ENCODE assay signal across 9 cellular contexts in the genomic region with DNA sequence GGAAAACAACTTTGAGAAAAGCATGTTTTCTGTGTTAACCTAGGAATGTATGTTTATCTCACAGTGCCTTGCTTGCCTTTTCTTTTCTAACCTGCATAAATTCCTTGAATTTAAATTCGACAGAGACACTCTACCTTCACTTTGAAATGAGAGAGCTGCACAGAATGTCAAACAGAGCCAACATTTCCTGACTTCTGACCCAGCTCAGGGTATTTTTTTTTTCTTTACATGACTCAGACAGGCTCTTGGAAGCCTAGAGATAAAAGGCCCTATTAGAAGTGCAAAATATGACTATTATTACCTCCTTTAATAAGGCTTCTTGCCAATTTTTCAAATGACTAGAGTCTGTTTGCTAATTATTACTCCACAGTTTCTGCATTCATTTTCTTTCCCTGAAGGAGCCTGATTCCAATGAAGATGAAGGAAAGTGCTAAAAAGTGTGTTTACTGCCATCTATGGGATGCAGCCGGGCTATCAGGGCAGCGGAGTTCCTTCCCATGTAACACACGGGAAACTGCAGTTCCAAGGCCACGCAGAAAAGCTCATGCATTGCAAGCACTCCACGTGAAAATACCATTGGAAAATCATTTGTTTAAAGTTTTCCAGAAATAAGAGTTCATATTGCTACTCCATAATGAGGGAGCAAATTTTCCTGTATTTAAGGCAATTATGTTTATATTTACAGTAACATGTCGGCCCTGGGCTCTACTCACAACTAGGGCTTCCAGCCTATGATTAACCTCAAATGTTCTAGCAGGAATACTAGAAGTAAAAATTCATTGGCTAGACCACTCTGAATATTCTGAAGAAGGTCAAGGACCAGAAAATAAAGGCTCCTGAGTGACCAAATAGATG.
DNase-seq lines count a peak whose midpoint lies in the region; ATAC-seq, FAIRE-seq and TF ChIP-seq lines count a peak whose summit lies in the region.
"Had no signal": no experiment of that assay in that cellular context is flagged by ENCODE, and none has a peak within 500 bp of the region (broad histone marks: within the 10 kb centered on the region; RNA-seq: fewer than 3 reads in every experiment).

No MANE protein-coding gene starts in this region.

- H3K9me3 ChIP-seq in body of pancreas (no peaks in the 10 kb centered on the region), kidney (ENCODE audit: control insufficient read depth in 1 of 2, low read length in 2 of 2) (no peaks in the 10 kb centered on the region)

- H3K9ac ChIP-seq in kidney (ENCODE audit: low read length in 2 of 2): no peak overlapping the region

- H3K36me3 Mint-ChIP-seq in type B pancreatic cell: no peaks in the 10 kb centered on the region

- in situ Hi-C loops in KBM-7 (cut with MboI; ENCODE audit: low pct_unique_long_range_greater_than_20kb, low sequenced_read_pairs): no loop called here

- H3K27me3 ChIP-seq in body of pancreas: no peaks in the 10 kb centered on the region

- 11% methylated on average over 7 of the region's 7 CpGs for WGBS in body of pancreas, 2 donors

- intact Hi-C loops in body of pancreas (cut with DNase I): no loop called here
- intact Hi-C loops in kidney (cut with DNase I): no loop called here

- peaks cover 10% of the 10 kb centered on the region for H3K4me1 Mint-ChIP-seq in type B pancreatic cell (ENCODE audit: unreplicated experiment)

- H3K4me3 ChIP-seq in body of pancreas: no peak overlapping the region
- H3K4me3 ChIP-seq in kidney (ENCODE audit: low read length in 2 of 2): no peak overlapping the region

- peak; percentile 1 for DNase-seq in COLO668 (lab: John Stamatoyannopoulos, UW; ENCODE audit: unreplicated experiment)
- peak; percentile 32 for DNase-seq in KBM-7
- DNase-seq in body of pancreas: peak; percentile 56 to 71 (median 66)
- DNase-seq in kidney: no peak
- DNase-seq in type B pancreatic cell (ENCODE audit: extremely low spot score, unreplicated experiment): no peak
- no peak for DNase-seq in GM12891 (ENCODE audit: insufficient read length, low spot score)
- DNase-seq in activated effector memory CD4-positive, alpha-beta T cell treated with anti-CD3 and anti-CD28 coated beads, Interleukin-2, amount 50 U/mL, for 16 hours: no peak

- peak; percentile 88 for ATAC-seq in body of pancreas
- ATAC-seq in GM18519 (IDR thresholded peaks at IDR 0.05; ENCODE audit: low FRiP score, unreplicated experiment): no peak

- H3K27ac ChIP-seq in body of pancreas (no peak overlapping the region), kidney (ENCODE audit: low read depth in 2 of 2, low read length in 2 of 2) (no peak overlapping the region)
- H3K27ac ChIP-seq: HL-60 had no signal

- FAIRE-seq in kidney (lab: Jason Lieb, UNC) (peak; percentile 68), GM12891 (lab: Jason Lieb, UNC) (no peak)

- no peaks in the 10 kb centered on the region for H3K36me3 ChIP-seq in body of pancreas (replicated peaks in 1 of 2; ENCODE audit: insufficient read depth in 1 of 2, low read depth in 2 of 2)
- no peaks in the 10 kb centered on the region for H3K36me3 ChIP-seq in kidney (ENCODE audit: control insufficient read depth in 1 of 2, insufficient read depth in 2 of 2, low read length in 2 of 2)

- H3K27me3 Mint-ChIP-seq in type B pancreatic cell: peaks cover 4% of the 10 kb centered on the region

- TF ChIP-seq POLR2A in body of pancreas (IDR thresholded peaks at IDR 0.05) (no peak), GM12891 (IDR thresholded peaks at IDR 0.05; ENCODE audit: low read depth, low read length) (no peak)

- TF ChIP-seq CTCF in body of pancreas (IDR thresholded peaks at IDR 0.05) (peak; percentile 19 to 69 (median 64)), kidney (IDR thresholded peaks at IDR 0.05; ENCODE audit: borderline replicate concordance, extremely low read depth, insufficient read depth) (peak; percentile 55), type B pancreatic cell (conservative IDR thresholded peaks at IDR 0.05) (peak; percentile 82)

- peaks cover 21% of the 10 kb centered on the region for H3K4me1 ChIP-seq in body of pancreas
- peaks cover 5 to 17% of the 10 kb centered on the region in 2 donors for H3K4me1 ChIP-seq in kidney (ENCODE audit: control insufficient read depth in 1 of 2, insufficient read depth in 1 of 2, low read depth in 1 of 2, low read length in 2 of 2)

- H3K9me3 Mint-ChIP-seq in type B pancreatic cell: no peaks in the 10 kb centered on the region

- H3K4me3 Mint-ChIP-seq in type B pancreatic cell: no peak overlapping the region

- H3K27ac Mint-ChIP-seq in type B pancreatic cell: no peak overlapping the region

TF ChIP-seq in GM12891, 5 proteins besides CTCF, POLR2A, EP300 and RAD21:
- TF ChIP-seq POU2F2 (IDR thresholded peaks at IDR 0.05; ENCODE audit: low read depth, low read length) (no peak), SPI1 (IDR thresholded peaks at IDR 0.05; ENCODE audit: low read depth, low read length) (no peak), TAF1 (IDR thresholded peaks at IDR 0.05; ENCODE audit: low read depth, low read length) (no peak), POLR2AphosphoS5 (IDR thresholded peaks at IDR 0.05; ENCODE audit: low read depth, low read length) (no peak), PAX5 (IDR thresholded peaks at IDR 0.05; ENCODE audit: insufficient read depth, low read length, severe bottlenecking) (no peak)

Comparison
In these comparisons a context has a peak if more than half of its experiments do, and no peak if none do; other contexts are left out.
1. DNase-seq: peak in COLO668 (single experiment), KBM-7 (single experiment) and body of pancreas (4 of 4); none in kidney (single experiment), type B pancreatic cell (single experiment), GM12891 (single experiment) and activated effector memory CD4-positive, alpha-beta T cell treated with anti-CD3 and anti-CD28 coated beads, Interleukin-2, amount 50 U/mL, for 16 hours (single experiment).
2. Peak in every context shown above with its lines, with median percentiles within 50 percentile points of each other: CTCF ChIP-seq.